1 cellular context compared by ENCODE assay signal in genomic region chr15:42080585-42081462, GRCh38.
TF ChIP-seq lines count a peak whose summit lies in the region.

No MANE protein-coding gene starts in this region.

TF ChIP-seq in K562, 482 proteins besides CTCF, POLR2A, EP300 and RAD21:
- TF ChIP-seq MXI1 (IDR thresholded peaks at IDR 0.05; ENCODE audit: low read depth, low read length) = no peak
- no peak for TF ChIP-seq HNRNPLL (IDR thresholded peaks at IDR 0.05; ENCODE audit: low read depth, low read length, poor library complexity, severe bottlenecking)
- no peak for TF ChIP-seq PHB (CRISPR knock-in tag; IDR thresholded peaks at IDR 0.05)
- TF ChIP-seq SMARCC2 (IDR thresholded peaks at IDR 0.05; ENCODE audit: low read depth) = no peak
- no peak for TF ChIP-seq YBX1 (IDR thresholded peaks at IDR 0.05)
- no peak for TF ChIP-seq TCFL5 (CRISPR knock-in tag; conservative IDR thresholded peaks at IDR 0.05)
- TF ChIP-seq, protein P1, sequence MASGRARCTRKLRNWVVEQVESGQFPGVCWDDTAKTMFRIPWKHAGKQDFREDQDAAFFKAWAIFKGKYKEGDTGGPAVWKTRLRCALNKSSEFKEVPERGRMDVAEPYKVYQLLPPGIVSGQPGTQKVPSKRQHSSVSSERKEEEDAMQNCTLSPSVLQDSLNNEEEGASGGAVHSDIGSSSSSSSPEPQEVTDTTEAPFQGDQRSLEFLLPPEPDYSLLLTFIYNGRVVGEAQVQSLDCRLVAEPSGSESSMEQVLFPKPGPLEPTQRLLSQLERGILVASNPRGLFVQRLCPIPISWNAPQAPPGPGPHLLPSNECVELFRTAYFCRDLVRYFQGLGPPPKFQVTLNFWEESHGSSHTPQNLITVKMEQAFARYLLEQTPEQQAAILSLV (tag; IDR thresholded peaks at IDR 0.05) = no peak
- no peak for TF ChIP-seq SLC30A9 (CRISPR knock-in tag; IDR thresholded peaks at IDR 0.05)
- TF ChIP-seq TAF9B (IDR thresholded peaks at IDR 0.05; ENCODE audit: partially characterized antibody) = no peak
- no peak for TF ChIP-seq ZNF445 (CRISPR knock-in tag; IDR thresholded peaks at IDR 0.05; ENCODE audit: low read depth)
- TF ChIP-seq WHSC1 (IDR thresholded peaks at IDR 0.05; ENCODE audit: low read length) = no peak
- TF ChIP-seq, protein P2, sequence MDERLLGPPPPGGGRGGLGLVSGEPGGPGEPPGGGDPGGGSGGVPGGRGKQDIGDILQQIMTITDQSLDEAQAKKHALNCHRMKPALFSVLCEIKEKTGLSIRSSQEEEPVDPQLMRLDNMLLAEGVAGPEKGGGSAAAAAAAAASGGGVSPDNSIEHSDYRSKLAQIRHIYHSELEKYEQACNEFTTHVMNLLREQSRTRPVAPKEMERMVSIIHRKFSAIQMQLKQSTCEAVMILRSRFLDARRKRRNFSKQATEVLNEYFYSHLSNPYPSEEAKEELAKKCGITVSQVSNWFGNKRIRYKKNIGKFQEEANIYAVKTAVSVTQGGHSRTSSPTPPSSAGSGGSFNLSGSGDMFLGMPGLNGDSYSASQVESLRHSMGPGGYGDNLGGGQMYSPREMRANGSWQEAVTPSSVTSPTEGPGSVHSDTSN (CRISPR knock-in tag; IDR thresholded peaks at IDR 0.05; ENCODE audit: low read depth) = no peak
- TF ChIP-seq, protein P2 (tag; conservative IDR thresholded peaks at IDR 0.05; ENCODE audit: low read depth) = no peak
- TF ChIP-seq, protein P3, sequence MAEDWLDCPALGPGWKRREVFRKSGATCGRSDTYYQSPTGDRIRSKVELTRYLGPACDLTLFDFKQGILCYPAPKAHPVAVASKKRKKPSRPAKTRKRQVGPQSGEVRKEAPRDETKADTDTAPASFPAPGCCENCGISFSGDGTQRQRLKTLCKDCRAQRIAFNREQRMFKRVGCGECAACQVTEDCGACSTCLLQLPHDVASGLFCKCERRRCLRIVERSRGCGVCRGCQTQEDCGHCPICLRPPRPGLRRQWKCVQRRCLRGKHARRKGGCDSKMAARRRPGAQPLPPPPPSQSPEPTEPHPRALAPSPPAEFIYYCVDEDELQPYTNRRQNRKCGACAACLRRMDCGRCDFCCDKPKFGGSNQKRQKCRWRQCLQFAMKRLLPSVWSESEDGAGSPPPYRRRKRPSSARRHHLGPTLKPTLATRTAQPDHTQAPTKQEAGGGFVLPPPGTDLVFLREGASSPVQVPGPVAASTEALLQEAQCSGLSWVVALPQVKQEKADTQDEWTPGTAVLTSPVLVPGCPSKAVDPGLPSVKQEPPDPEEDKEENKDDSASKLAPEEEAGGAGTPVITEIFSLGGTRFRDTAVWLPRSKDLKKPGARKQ (CRISPR knock-in tag; IDR thresholded peaks at IDR 0.05) = no peak
- no peak for TF ChIP-seq ZNF217 (CRISPR knock-in tag; IDR thresholded peaks at IDR 0.05)
- TF ChIP-seq FOS (IDR thresholded peaks at IDR 0.05; ENCODE audit: extremely low read depth, insufficient read length) = no peak
- no peak for TF ChIP-seq ZNF121 (CRISPR knock-in tag; conservative IDR thresholded peaks at IDR 0.05)
- no peak for TF ChIP-seq ZC3H11A (IDR thresholded peaks at IDR 0.05; ENCODE audit: low read depth, low read length)
- no peak for TF ChIP-seq BRF2 (IDR thresholded peaks at IDR 0.05; ENCODE audit: borderline replicate concordance, insufficient read depth, insufficient read length)
- TF ChIP-seq ZNF695 (CRISPR knock-in tag; IDR thresholded peaks at IDR 0.05) = no peak
